ENCODE assay signal across 1 cellular context in the genomic region with DNA sequence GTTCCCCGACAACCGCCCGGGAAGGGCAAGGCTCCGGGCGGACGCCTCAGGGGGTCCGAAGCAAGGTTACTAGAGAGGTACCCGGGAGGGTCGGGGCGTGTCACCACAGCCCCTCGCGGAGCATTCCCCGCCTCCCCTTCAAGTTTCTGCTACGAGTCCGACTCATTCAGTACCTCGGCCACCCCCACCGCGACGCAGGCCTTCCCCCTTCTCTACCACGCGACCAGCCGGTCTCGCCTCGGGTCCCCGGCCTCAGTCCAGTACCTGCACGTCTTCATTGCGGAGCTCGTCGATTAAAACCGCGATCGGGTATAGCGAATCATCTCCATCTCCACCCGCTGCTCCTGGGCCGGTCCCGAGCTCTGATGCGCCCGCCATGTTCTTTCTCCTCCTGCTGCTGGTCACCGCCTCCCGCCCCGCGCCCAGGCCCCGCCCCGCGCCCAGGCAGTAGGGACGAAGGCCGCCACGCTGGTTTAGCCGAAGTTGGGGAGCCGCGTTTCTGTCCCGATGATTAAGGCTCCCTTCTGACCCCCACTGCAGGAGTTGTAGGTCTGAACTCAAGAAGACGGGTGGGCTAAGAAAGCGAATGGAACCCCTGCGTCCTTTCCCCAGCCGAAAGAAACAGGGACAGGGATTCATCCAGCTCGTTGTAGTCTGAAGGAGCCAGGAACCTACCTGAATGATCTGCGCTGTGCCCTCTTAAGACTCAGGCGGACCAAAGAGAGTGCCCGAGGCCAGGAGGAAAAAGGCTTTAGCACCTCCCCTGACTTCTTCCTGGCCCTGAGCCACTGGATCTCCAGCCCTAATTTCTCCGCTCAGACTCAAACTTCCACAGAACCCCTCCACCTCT.
A peak's percentile ranks its signal among the peaks of the same experiment; 100 is the strongest.
TF ChIP-seq lines count a peak whose summit lies in the region.

TSS of gene PPP2R1B (minus strand) at position 406 of the 850 bp plus-strand sequence. CDS start at position 378, 28 bp downstream.

TF ChIP-seq in HepG2, 621 proteins besides CTCF, POLR2A, EP300 and RAD21 (continued from another document and continues in another):
- 0 out of 2 replicates have a peak, but pooled peaks have one; percentile 12 for TF ChIP-seq ZNF318 (CRISPR knock-in tag; IDR thresholded peaks at IDR 0.05)
- no peak for TF ChIP-seq NR0B2 (CRISPR knock-in tag; IDR thresholded peaks at IDR 0.05)
- no peak for TF ChIP-seq SIX1 (CRISPR knock-in tag; IDR thresholded peaks at IDR 0.05; ENCODE audit: borderline replicate concordance)
- TF ChIP-seq ATRX (CRISPR knock-in tag; IDR thresholded peaks at IDR 0.05; ENCODE audit: borderline replicate concordance): no peak
- TF ChIP-seq ZNF580 (CRISPR knock-in tag; IDR thresholded peaks at IDR 0.05; ENCODE audit: borderline replicate concordance, low read depth): no peak
- no peak for TF ChIP-seq MXI1 (IDR thresholded peaks at IDR 0.05; ENCODE audit: borderline replicate concordance, low read depth, low read length)
- TF ChIP-seq ZFP41 (CRISPR knock-in tag; IDR thresholded peaks at IDR 0.05; ENCODE audit: borderline replicate concordance): no peak
- no peak for TF ChIP-seq KDM4B (CRISPR knock-in tag; IDR thresholded peaks at IDR 0.05)
- TF ChIP-seq ZNF138 (CRISPR knock-in tag; IDR thresholded peaks at IDR 0.05; ENCODE audit: low read depth): no peak
- no peak for TF ChIP-seq RARG (CRISPR knock-in tag; IDR thresholded peaks at IDR 0.05; ENCODE audit: low read depth)
- no peak for TF ChIP-seq ZNF839 (CRISPR knock-in tag; IDR thresholded peaks at IDR 0.05; ENCODE audit: borderline replicate concordance)
- TF ChIP-seq KAT8 (CRISPR knock-in tag; IDR thresholded peaks at IDR 0.05): peak; percentile 10
- TF ChIP-seq ZNF605 (CRISPR knock-in tag; IDR thresholded peaks at IDR 0.05): no peak
- no peak for TF ChIP-seq ZNF761 (CRISPR knock-in tag; conservative IDR thresholded peaks at IDR 0.05)
- TF ChIP-seq MXD3 (CRISPR knock-in tag; IDR thresholded peaks at IDR 0.05): no peak
- no peak for TF ChIP-seq ARNT (IDR thresholded peaks at IDR 0.05)
- no peak for TF ChIP-seq CEBPG (CRISPR knock-in tag; IDR thresholded peaks at IDR 0.05)
- TF ChIP-seq CEBPB (IDR thresholded peaks at IDR 0.05; ENCODE audit: borderline replicate concordance, low read depth, low read length): no peak
- TF ChIP-seq ZFP36L1 (CRISPR knock-in tag; IDR thresholded peaks at IDR 0.05): no peak
- peak; percentile 62 for TF ChIP-seq SAP130 (CRISPR knock-in tag; IDR thresholded peaks at IDR 0.05; ENCODE audit: low read depth)
- no peak for TF ChIP-seq YEATS4 (CRISPR knock-in tag; IDR thresholded peaks at IDR 0.05; ENCODE audit: borderline replicate concordance)
- TF ChIP-seq IKZF1 (IDR thresholded peaks at IDR 0.05): no peak
- no peak for TF ChIP-seq ZBTB1 (CRISPR knock-in tag; IDR thresholded peaks at IDR 0.05; ENCODE audit: borderline replicate concordance)
- no peak for TF ChIP-seq MED13 (CRISPR knock-in tag; IDR thresholded peaks at IDR 0.05)
- TF ChIP-seq ZNF850 (CRISPR knock-in tag; conservative IDR thresholded peaks at IDR 0.05): 0 out of 2 replicates have a peak, but pooled peaks have one; percentile 5
- no peak for TF ChIP-seq GZF1 (CRISPR knock-in tag; IDR thresholded peaks at IDR 0.05)
- TF ChIP-seq, protein P1, sequence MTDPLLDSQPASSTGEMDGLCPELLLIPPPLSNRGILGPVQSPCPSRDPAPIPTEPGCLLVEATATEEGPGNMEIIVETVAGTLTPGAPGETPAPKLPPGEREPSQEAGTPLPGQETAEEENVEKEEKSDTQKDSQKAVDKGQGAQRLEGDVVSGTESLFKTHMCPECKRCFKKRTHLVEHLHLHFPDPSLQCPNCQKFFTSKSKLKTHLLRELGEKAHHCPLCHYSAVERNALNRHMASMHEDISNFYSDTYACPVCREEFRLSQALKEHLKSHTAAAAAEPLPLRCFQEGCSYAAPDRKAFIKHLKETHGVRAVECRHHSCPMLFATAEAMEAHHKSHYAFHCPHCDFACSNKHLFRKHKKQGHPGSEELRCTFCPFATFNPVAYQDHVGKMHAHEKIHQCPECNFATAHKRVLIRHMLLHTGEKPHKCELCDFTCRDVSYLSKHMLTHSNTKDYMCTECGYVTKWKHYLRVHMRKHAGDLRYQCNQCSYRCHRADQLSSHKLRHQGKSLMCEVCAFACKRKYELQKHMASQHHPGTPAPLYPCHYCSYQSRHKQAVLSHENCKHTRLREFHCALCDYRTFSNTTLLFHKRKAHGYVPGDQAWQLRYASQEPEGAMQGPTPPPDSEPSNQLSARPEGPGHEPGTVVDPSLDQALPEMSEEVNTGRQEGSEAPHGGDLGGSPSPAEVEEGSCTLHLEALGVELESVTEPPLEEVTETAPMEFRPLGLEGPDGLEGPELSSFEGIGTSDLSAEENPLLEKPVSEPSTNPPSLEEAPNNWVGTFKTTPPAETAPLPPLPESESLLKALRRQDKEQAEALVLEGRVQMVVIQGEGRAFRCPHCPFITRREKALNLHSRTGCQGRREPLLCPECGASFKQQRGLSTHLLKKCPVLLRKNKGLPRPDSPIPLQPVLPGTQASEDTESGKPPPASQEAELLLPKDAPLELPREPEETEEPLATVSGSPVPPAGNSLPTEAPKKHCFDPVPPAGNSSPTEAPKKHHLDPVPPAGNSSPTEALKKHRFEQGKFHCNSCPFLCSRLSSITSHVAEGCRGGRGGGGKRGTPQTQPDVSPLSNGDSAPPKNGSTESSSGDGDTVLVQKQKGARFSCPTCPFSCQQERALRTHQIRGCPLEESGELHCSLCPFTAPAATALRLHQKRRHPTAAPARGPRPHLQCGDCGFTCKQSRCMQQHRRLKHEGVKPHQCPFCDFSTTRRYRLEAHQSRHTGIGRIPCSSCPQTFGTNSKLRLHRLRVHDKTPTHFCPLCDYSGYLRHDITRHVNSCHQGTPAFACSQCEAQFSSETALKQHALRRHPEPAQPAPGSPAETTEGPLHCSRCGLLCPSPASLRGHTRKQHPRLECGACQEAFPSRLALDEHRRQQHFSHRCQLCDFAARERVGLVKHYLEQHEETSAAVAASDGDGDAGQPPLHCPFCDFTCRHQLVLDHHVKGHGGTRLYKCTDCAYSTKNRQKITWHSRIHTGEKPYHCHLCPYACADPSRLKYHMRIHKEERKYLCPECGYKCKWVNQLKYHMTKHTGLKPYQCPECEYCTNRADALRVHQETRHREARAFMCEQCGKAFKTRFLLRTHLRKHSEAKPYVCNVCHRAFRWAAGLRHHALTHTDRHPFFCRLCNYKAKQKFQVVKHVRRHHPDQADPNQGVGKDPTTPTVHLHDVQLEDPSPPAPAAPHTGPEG (CRISPR knock-in tag; IDR thresholded peaks at IDR 0.05): 0 out of 2 replicates have a peak, but pooled peaks have one; percentile 32
- TF ChIP-seq, protein P2, sequence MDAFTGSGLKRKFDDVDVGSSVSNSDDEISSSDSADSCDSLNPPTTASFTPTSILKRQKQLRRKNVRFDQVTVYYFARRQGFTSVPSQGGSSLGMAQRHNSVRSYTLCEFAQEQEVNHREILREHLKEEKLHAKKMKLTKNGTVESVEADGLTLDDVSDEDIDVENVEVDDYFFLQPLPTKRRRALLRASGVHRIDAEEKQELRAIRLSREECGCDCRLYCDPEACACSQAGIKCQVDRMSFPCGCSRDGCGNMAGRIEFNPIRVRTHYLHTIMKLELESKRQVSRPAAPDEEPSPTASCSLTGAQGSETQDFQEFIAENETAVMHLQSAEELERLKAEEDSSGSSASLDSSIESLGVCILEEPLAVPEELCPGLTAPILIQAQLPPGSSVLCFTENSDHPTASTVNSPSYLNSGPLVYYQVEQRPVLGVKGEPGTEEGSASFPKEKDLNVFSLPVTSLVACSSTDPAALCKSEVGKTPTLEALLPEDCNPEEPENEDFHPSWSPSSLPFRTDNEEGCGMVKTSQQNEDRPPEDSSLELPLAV (CRISPR knock-in tag; conservative IDR thresholded peaks at IDR 0.05; ENCODE audit: low read depth): no peak
- TF ChIP-seq AHDC1 (CRISPR knock-in tag; IDR thresholded peaks at IDR 0.05; ENCODE audit: borderline replicate concordance): no peak
- TF ChIP-seq MBD4 (IDR thresholded peaks at IDR 0.05; ENCODE audit: borderline replicate concordance, low read length): no peak
